Comparison of ENCODE assay signal across 11 cellular contexts in the genomic region with DNA sequence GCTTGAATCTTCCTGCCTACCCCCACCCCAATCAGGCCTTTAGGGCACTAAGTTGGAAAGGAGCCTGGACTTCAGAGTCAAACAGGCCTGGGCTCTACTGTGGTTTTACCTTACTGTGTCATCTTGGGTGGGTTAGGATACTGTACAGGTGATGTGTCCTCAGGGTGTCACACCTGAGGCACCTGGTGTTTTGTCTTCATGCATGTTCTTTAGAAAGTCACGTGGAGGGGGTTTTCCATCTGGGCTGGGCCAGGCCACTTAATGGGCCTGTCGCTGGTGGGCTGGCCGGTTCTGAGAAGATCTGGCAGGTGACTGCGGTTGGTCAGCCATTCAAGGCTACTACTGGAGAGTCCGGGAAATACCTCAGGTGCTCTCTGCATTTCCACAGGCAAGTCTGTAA.
DNase-seq lines count a peak whose midpoint lies in the region; ATAC-seq, FAIRE-seq and TF ChIP-seq lines count a peak whose summit lies in the region.
"Had no signal": no experiment of that assay in that cellular context is flagged by ENCODE, and none has a peak within 500 bp of the region (broad histone marks: within the 10 kb centered on the region; RNA-seq: fewer than 3 reads in every experiment).

No MANE protein-coding gene starts in this region.

- H3K9me2 ChIP-seq in Loucy (replicated peaks; ENCODE audit: low read depth, low read length) = no peaks in the 10 kb centered on the region

- H3K9ac ChIP-seq in Loucy (ENCODE audit: low read depth, low read length, poor library complexity, severe bottlenecking) (no peak overlapping the region), adipocyte (ENCODE audit: low read length) (peak overlapping the region; percentile 53)

- no peaks in the 10 kb centered on the region for H3K9me3 Mint-ChIP-seq in stimulated activated naive B cell treated with anti-CD40 and anti-IgM and Interleukin-4, amounts not matched to agents 10 μg/mL and 1 μg/mL and 100 μg/mL, for 72 hours

- TF ChIP-seq CTCF in Loucy (conservative IDR thresholded peaks at IDR 0.05; ENCODE audit: low read length) (no peak), D721Med (IDR thresholded peaks at IDR 0.05; ENCODE audit: insufficient read depth, missing control alignments) (no peak)

- H3K9me3 ChIP-seq in Loucy (ENCODE audit: insufficient read depth, low read depth, low read length) (no peaks in the 10 kb centered on the region), adipocyte (ENCODE audit: control insufficient read depth, low read length) (no peaks in the 10 kb centered on the region)

- peaks cover 10 to 37% of the 10 kb centered on the region in 2 donors for H3K36me3 Mint-ChIP-seq in stimulated activated naive B cell treated with anti-CD40 and anti-IgM and Interleukin-4, amounts not matched to agents 10 μg/mL and 1 μg/mL and 100 μg/mL, for 72 hours

- H4K20me1 ChIP-seq in Loucy (ENCODE audit: insufficient read depth, low read length, poor library complexity, severe bottlenecking) = no peaks in the 10 kb centered on the region

- peak overlapping the region; percentile 97 for H3K27ac Mint-ChIP-seq in stimulated activated naive B cell treated with anti-CD40 and anti-IgM and Interleukin-4, amounts not matched to agents 10 μg/mL and 1 μg/mL and 100 μg/mL, for 72 hours
- H3K27ac Mint-ChIP-seq: activated CD8-positive, alpha-beta T cell treated with anti-CD3 and anti-CD28 coated beads, Interleukin-2, amount 10 ng/mL, durations not matched to agents 7 days and 5 days had no signal

- H3K4me3 ChIP-seq in Loucy (ENCODE audit: low read length, poor library complexity, severe bottlenecking) = no peak overlapping the region
- H3K4me3 ChIP-seq in adipocyte (ENCODE audit: low read length) = no peak overlapping the region

- H3K4me2 ChIP-seq in Loucy (ENCODE audit: low read depth, low read length, poor library complexity, severe bottlenecking) = peak overlapping the region; percentile 47

- FAIRE-seq in D721Med (lab: Jason Lieb, UNC) = no peak

- no peak overlapping the region for H2AFZ ChIP-seq in Loucy (ENCODE audit: low read length)

- H3K4me1 ChIP-seq in Loucy (ENCODE audit: insufficient read depth, low read length, poor library complexity, severe bottlenecking) (peaks cover 41% of the 10 kb centered on the region), adipocyte (ENCODE audit: control insufficient read depth, insufficient read depth, low read length) (peaks cover 66% of the 10 kb centered on the region)

- no peak for ATAC-seq in stimulated activated naive B cell treated with anti-CD40 and anti-IgM and Interleukin-4, amounts not matched to agents 10 μg/mL and 1 μg/mL and 100 μg/mL, for 72 hours (replicated peaks)
- ATAC-seq in GM19455 (IDR thresholded peaks at IDR 0.05; ENCODE audit: unreplicated experiment) = no peak
- ATAC-seq: activated CD8-positive, alpha-beta T cell treated with anti-CD3 and anti-CD28 coated beads, Interleukin-2, amount 10 ng/mL, durations not matched to agents 7 days and 5 days had no signal

- 0 out of 2 replicates have a peak, but pooled peaks cover 6% of the 10 kb centered on the region for H3F3A ChIP-seq in Loucy (ENCODE audit: low read depth)

- no peak for DNase-seq in adipocyte (ENCODE audit: low read depth)
- peak; percentile 70 for DNase-seq in kidney tubule cell (ENCODE audit: low spot score)
- DNase-seq in stimulated activated naive B cell treated with anti-CD40 and anti-IgM and Interleukin-4, amounts not matched to agents 10 μg/mL and 1 μg/mL and 100 μg/mL, for 72 hours = peak; percentile 30
- DNase-seq in midbrain (lab: John Stamatoyannopoulos, UW) = no peak
- DNase-seq in D721Med (ENCODE audit: insufficient read length, low spot score) = no peak
- DNase-seq: activated CD8-positive, alpha-beta T cell treated with anti-CD3 and anti-CD28 coated beads, Interleukin-2, amount 10 ng/mL, durations not matched to agents 7 days and 5 days; activated effector memory CD4-positive, alpha-beta T cell treated with anti-CD3 and anti-CD28 coated beads, Interleukin-2, amount 50 U/mL, for 16 hours; SHP77 treated with DMSO at 0.1 percent for 48 hours had no signal

- H3K4me3 Mint-ChIP-seq in stimulated activated naive B cell treated with anti-CD40 and anti-IgM and Interleukin-4, amounts not matched to agents 10 μg/mL and 1 μg/mL and 100 μg/mL, for 72 hours = peak overlapping the region; percentile 39 to 70
- H3K4me3 Mint-ChIP-seq: activated CD8-positive, alpha-beta T cell treated with anti-CD3 and anti-CD28 coated beads, Interleukin-2, amount 10 ng/mL, durations not matched to agents 7 days and 5 days; CD14-positive monocyte had no signal

- H3K4me1 Mint-ChIP-seq in stimulated activated naive B cell treated with anti-CD40 and anti-IgM and Interleukin-4, amounts not matched to agents 10 μg/mL and 1 μg/mL and 100 μg/mL, for 72 hours = peaks cover 64 to 86% of the 10 kb centered on the region in 2 donors

- H3K36me3 ChIP-seq in Loucy (ENCODE audit: insufficient read depth, low read length) (peaks cover 5% of the 10 kb centered on the region; the same call in 1 of the 2 replicates), adipocyte (ENCODE audit: control insufficient read depth, insufficient read depth, low read length, severe bottlenecking) (peaks cover 8% of the 10 kb centered on the region)

- H3K79me2 ChIP-seq in Loucy (ENCODE audit: insufficient read depth, low read length) = no peaks in the 10 kb centered on the region

- no peaks in the 10 kb centered on the region for H3K27me3 Mint-ChIP-seq in stimulated activated naive B cell treated with anti-CD40 and anti-IgM and Interleukin-4, amounts not matched to agents 10 μg/mL and 1 μg/mL and 100 μg/mL, for 72 hours

- H3K27me3 ChIP-seq in Loucy (ENCODE audit: insufficient read depth, low read length, poor library complexity, severe bottlenecking) (no peaks in the 10 kb centered on the region), adipocyte (replicated peaks; ENCODE audit: control insufficient read depth, insufficient read depth, low read length) (no peaks in the 10 kb centered on the region)

Comparison
In these comparisons a context has a peak if more than half of its experiments do, and no peak if none do; other contexts are left out.
1. DNase-seq: peak in kidney tubule cell (single experiment) and stimulated activated naive B cell treated with anti-CD40 and anti-IgM and Interleukin-4, amounts not matched to agents 10 μg/mL and 1 μg/mL and 100 μg/mL, for 72 hours (single experiment); none in adipocyte (single experiment), midbrain (single experiment) and D721Med (single experiment).